Comparison of ENCODE assay signal across 23 cellular contexts in the genomic region with DNA sequence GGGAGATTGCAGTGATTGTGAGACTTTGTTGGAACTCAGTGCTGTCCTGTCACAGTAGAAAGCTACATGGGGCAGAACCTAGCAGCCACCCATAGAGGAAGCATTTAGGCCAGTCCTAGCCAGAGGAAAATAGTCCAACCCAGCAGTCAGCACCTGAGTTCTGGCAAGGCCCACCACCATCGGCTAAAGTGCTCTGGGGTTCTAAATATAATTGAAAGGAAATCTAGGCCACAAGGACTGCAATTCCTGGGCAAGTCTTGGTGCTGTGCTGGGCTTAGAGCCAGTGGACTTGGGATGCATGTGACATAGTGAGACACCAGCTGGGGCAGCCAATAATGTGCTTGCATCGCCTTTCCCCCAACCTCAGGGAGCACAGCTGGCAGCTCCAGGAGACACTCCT. TPM values are rescaled to one million over a fixed set of nuclear protein-coding genes. Genes with fewer than 3 reads are reported as not detected.
DNase-seq lines count a peak whose midpoint lies in the region; ATAC-seq, FAIRE-seq and TF ChIP-seq lines count a peak whose summit lies in the region.
"Had no signal": no experiment of that assay in that cellular context is flagged by ENCODE, and none has a peak within 500 bp of the region (broad histone marks: within the 10 kb centered on the region; RNA-seq: fewer than 3 reads in every experiment).

No MANE protein-coding gene starts in this region.

- H3K79me2 ChIP-seq in astrocyte (ENCODE audit: insufficient read depth, low read length): no peaks in the 10 kb centered on the region
- H3K79me2 ChIP-seq in GM23338 (replicated peaks; ENCODE audit: insufficient read depth): no peaks in the 10 kb centered on the region

- no peak overlapping the region for H3K9ac ChIP-seq in astrocyte (ENCODE audit: low read length)

- H3K27me3 ChIP-seq in astrocyte (ENCODE audit: insufficient read depth, low read length): no peaks in the 10 kb centered on the region
- no peaks in the 10 kb centered on the region for H3K27me3 ChIP-seq in psoas muscle (ENCODE audit: insufficient read depth in 3 of 3, low read length in 2 of 3)
- H3K27me3 ChIP-seq in GM23338 (ENCODE audit: insufficient read depth): no peaks in the 10 kb centered on the region
- H3K27me3 ChIP-seq: neutrophil, stomach, uterus had no signal

- intact Hi-C loops in left cardiac atrium (cut with DNase I): no loop called here
- intact Hi-C loops in psoas muscle (cut with DNase I): no loop called here

- 18 to 25% (median 24%) methylated on average over 2 of the region's 2 CpGs for WGBS in psoas muscle, 3 donors

- H3K9me3 ChIP-seq in astrocyte (ENCODE audit: insufficient read depth, low read depth, low read length): no peaks in the 10 kb centered on the region
- no peaks in the 10 kb centered on the region for H3K9me3 ChIP-seq in psoas muscle
- H3K9me3 ChIP-seq: mucosa of descending colon, neutrophil, stomach, uterus had no signal

- no peak overlapping the region for H3K4me2 ChIP-seq in astrocyte (ENCODE audit: low read length)
- no peak overlapping the region for H3K4me2 ChIP-seq in GM23338

- H2AFZ ChIP-seq in astrocyte (ENCODE audit: low read depth, low read length) (no peak overlapping the region), GM23338 (no peak overlapping the region)

- no peak overlapping the region for H3K4me3 ChIP-seq in astrocyte (ENCODE audit: insufficient read depth, low read depth, low read length)
- no peak overlapping the region for H3K4me3 ChIP-seq in psoas muscle
- no peak overlapping the region for H3K4me3 ChIP-seq in GM23338
- H3K4me3 ChIP-seq: mucosa of descending colon, stomach, uterus had no signal

- H3K4me1 ChIP-seq in astrocyte (ENCODE audit: insufficient read depth, low read length) (peaks cover 3% of the 10 kb centered on the region), psoas muscle (peaks cover 9% of the 10 kb centered on the region), GM23338 (ENCODE audit: insufficient read depth) (peaks cover 11% of the 10 kb centered on the region; the same call in 1 of the 2 replicates)
- H3K4me1 ChIP-seq: stomach, uterus had no signal

- DNase-seq in H4 (ENCODE audit: low spot score) (peak; percentile 21), astrocyte (ENCODE audit: low read depth) (peak; percentile 10), left cardiac atrium (peak; percentile 41), psoas muscle (peak; percentile 56 to 87), GM23338 (ENCODE audit: low spot score) (no peak), immature natural killer cell (no peak)
- no peak for DNase-seq in activated naive CD8-positive, alpha-beta T cell treated with anti-CD3 and anti-CD28 coated beads for 36 hours
- DNase-seq: activated CD4-positive, alpha-beta T cell treated with anti-CD3 and anti-CD28 coated beads, Interleukin-2, amount 50 U/mL, for 4 hours; activated T-cell treated with anti-CD3 and anti-CD28 coated beads, Interleukin-2, amount 50 U/mL, for 24 hours; Calu3; left colon; mucosa of descending colon; NCI-H1417; NCI-H526; SIG-M5; stomach; uterus; WERI-Rb-1 had no signal

- no peak for TF ChIP-seq CTCF in astrocyte (IDR thresholded peaks at IDR 0.05; ENCODE audit: insufficient read depth, low read depth, low read length)
- TF ChIP-seq CTCF in psoas muscle (IDR thresholded peaks at IDR 0.05): no peak
- TF ChIP-seq CTCF in GM23338 (conservative IDR thresholded peaks at IDR 0.05; ENCODE audit: low read depth in 2 of 2): no peak

- H3K4me3 Mint-ChIP-seq in astrocyte (ENCODE audit: unreplicated experiment): no peak overlapping the region
- H3K4me3 Mint-ChIP-seq in GM23338: no peak overlapping the region
- no peak overlapping the region for H3K4me3 Mint-ChIP-seq in immature natural killer cell
- no peak overlapping the region for H3K4me3 Mint-ChIP-seq in activated naive CD8-positive, alpha-beta T cell treated with anti-CD3 and anti-CD28 coated beads for 36 hours
- H3K4me3 Mint-ChIP-seq: activated naive CD4-positive, alpha-beta T cell treated with anti-CD3 and anti-CD28 coated beads, Interleukin-2, amount 50 U/mL, for 24 hours; activated T-cell treated with anti-CD3 and anti-CD28 coated beads, Interleukin-2, amount 50 U/mL, for 24 hours; B cell had no signal

- no peaks in the 10 kb centered on the region for H3K9me3 Mint-ChIP-seq in astrocyte (ENCODE audit: unreplicated experiment)
- H3K9me3 Mint-ChIP-seq in GM23338: no peaks in the 10 kb centered on the region
- H3K9me3 Mint-ChIP-seq in immature natural killer cell: no peaks in the 10 kb centered on the region
- no peaks in the 10 kb centered on the region for H3K9me3 Mint-ChIP-seq in activated naive CD8-positive, alpha-beta T cell treated with anti-CD3 and anti-CD28 coated beads for 36 hours
- H3K9me3 Mint-ChIP-seq: activated naive CD4-positive, alpha-beta T cell treated with anti-CD3 and anti-CD28 coated beads, Interleukin-2, amount 50 U/mL, for 24 hours; activated T-cell treated with anti-CD3 and anti-CD28 coated beads, Interleukin-2, amount 50 U/mL, for 24 hours had no signal

- peaks cover 8% of the 10 kb centered on the region for H3K4me1 Mint-ChIP-seq in astrocyte (ENCODE audit: low read depth, unreplicated experiment)
- H3K4me1 Mint-ChIP-seq in GM23338: peaks cover 10% of the 10 kb centered on the region
- H3K4me1 Mint-ChIP-seq in immature natural killer cell: no peaks in the 10 kb centered on the region
- H3K4me1 Mint-ChIP-seq in activated naive CD8-positive, alpha-beta T cell treated with anti-CD3 and anti-CD28 coated beads for 36 hours: no peaks in the 10 kb centered on the region
- H3K4me1 Mint-ChIP-seq: activated naive CD4-positive, alpha-beta T cell treated with anti-CD3 and anti-CD28 coated beads, Interleukin-2, amount 50 U/mL, for 24 hours; B cell had no signal

- H3F3A ChIP-seq in GM23338 (replicated peaks; ENCODE audit: low read depth): no peaks in the 10 kb centered on the region

- no peaks in the 10 kb centered on the region for H3K27me3 Mint-ChIP-seq in astrocyte (ENCODE audit: low read depth, unreplicated experiment)
- H3K27me3 Mint-ChIP-seq in GM23338 (ENCODE audit: insufficient read depth, low read depth, poor library complexity): peaks cover 1% of the 10 kb centered on the region
- peaks cover under 1 to 3% (median 2%) of the 10 kb centered on the region in 3 donors for H3K27me3 Mint-ChIP-seq in immature natural killer cell (ENCODE audit: low read depth in 3 of 3)
- no peaks in the 10 kb centered on the region for H3K27me3 Mint-ChIP-seq in activated naive CD8-positive, alpha-beta T cell treated with anti-CD3 and anti-CD28 coated beads for 36 hours
- H3K27me3 Mint-ChIP-seq: activated naive CD4-positive, alpha-beta T cell treated with anti-CD3 and anti-CD28 coated beads, Interleukin-2, amount 50 U/mL, for 24 hours; activated T-cell treated with anti-CD3 and anti-CD28 coated beads, Interleukin-2, amount 50 U/mL, for 24 hours had no signal

- H3K27ac Mint-ChIP-seq in astrocyte (ENCODE audit: unreplicated experiment) (no peak overlapping the region), GM23338 (no peak overlapping the region), immature natural killer cell (no peak overlapping the region)
- H3K27ac Mint-ChIP-seq in activated naive CD8-positive, alpha-beta T cell treated with anti-CD3 and anti-CD28 coated beads for 36 hours: no peak overlapping the region
- H3K27ac Mint-ChIP-seq: activated naive CD4-positive, alpha-beta T cell treated with anti-CD3 and anti-CD28 coated beads, Interleukin-2, amount 50 U/mL, for 24 hours; activated T-cell treated with anti-CD3 and anti-CD28 coated beads, Interleukin-2, amount 50 U/mL, for 24 hours; B cell had no signal

- H3K9me2 ChIP-seq in GM23338 (ENCODE audit: insufficient read depth): no peaks in the 10 kb centered on the region

- ATAC-seq in left cardiac atrium (peak; percentile 53 to 65), psoas muscle (peak; percentile 91 to 99 (median 96)), GM23338 (no peak), GM19035 (IDR thresholded peaks at IDR 0.05; ENCODE audit: unreplicated experiment) (no peak)
- ATAC-seq: left colon, mucosa of descending colon had no signal

- FAIRE-seq in astrocyte (lab: Jason Lieb, UNC): no peak
- FAIRE-seq: G401.6 had no signal

- H3K36me3 ChIP-seq in astrocyte (ENCODE audit: insufficient read depth, low read length): no peaks in the 10 kb centered on the region
- no peaks in the 10 kb centered on the region for H3K36me3 ChIP-seq in psoas muscle (ENCODE audit: insufficient read depth in 1 of 2, low read depth in 1 of 2)
- no peaks in the 10 kb centered on the region for H3K36me3 ChIP-seq in GM23338 (ENCODE audit: insufficient read depth)
- H3K36me3 ChIP-seq: neutrophil, stomach, uterus, WERI-Rb-1 had no signal

- H3K27ac ChIP-seq in astrocyte (ENCODE audit: low read depth, low read length): no peak overlapping the region
- peak overlapping the region; percentile 71 for H3K27ac ChIP-seq in psoas muscle
- no peak overlapping the region for H3K27ac ChIP-seq in GM23338 (ENCODE audit: low read depth)
- H3K27ac ChIP-seq: neutrophil, stomach, uterus, WERI-Rb-1 had no signal

- no peaks in the 10 kb centered on the region for H4K20me1 ChIP-seq in astrocyte (ENCODE audit: insufficient read depth, low read length)
- H4K20me1 ChIP-seq in GM23338 (replicated peaks; ENCODE audit: insufficient read depth): no peaks in the 10 kb centered on the region

- peaks cover 1% of the 10 kb centered on the region for H3K36me3 Mint-ChIP-seq in astrocyte (ENCODE audit: low read depth, unreplicated experiment)
- no peaks in the 10 kb centered on the region for H3K36me3 Mint-ChIP-seq in GM23338 (ENCODE audit: low read depth)
- H3K36me3 Mint-ChIP-seq in immature natural killer cell: peaks cover 0 to 3% (median 0%) of the 10 kb centered on the region in 3 donors
- H3K36me3 Mint-ChIP-seq in activated naive CD8-positive, alpha-beta T cell treated with anti-CD3 and anti-CD28 coated beads for 36 hours: no peaks in the 10 kb centered on the region
- H3K36me3 Mint-ChIP-seq: activated naive CD4-positive, alpha-beta T cell treated with anti-CD3 and anti-CD28 coated beads, Interleukin-2, amount 50 U/mL, for 24 hours had no signal

TF ChIP-seq in GM23338, 12 proteins besides CTCF, POLR2A, EP300 and RAD21 (continues in another document):
- no peak for TF ChIP-seq ZNF331 (CRISPR knock-in tag; IDR thresholded peaks at IDR 0.05; ENCODE audit: low read depth)

RNA-seq across cellular contexts. Expression of gene ACTR2, which starts 28.9 kb away (rescaled TPM):
- total RNA-seq in H4 (2014; rRNA removed; shearing (Covaris generic)): 28.0 and 45.3 TPM in 2 replicates
- total RNA-seq in astrocyte: 493 and 498 TPM in 2 replicates
- total RNA-seq in left cardiac atrium: 100 to 1,000 TPM; 130 to 145 TPM
- total RNA-seq in psoas muscle: 10 to 100 TPM; 72.0 to 99.0 (median 88.8) TPM
- polyA plus RNA-seq in psoas muscle: 10 to 100 TPM; 38.9 to 92.8 (median 65.7) TPM
- 87.6 and 95.8 TPM in 2 replicates for total RNA-seq in GM23338 (2014; rRNA removed; shearing (Covaris generic))
- 69.8 and 73.6 TPM in 2 replicates for polyA plus RNA-seq in GM23338 (2016; fragmentation: Nextera tagmentation; extraction: Ambion mirVana)
- 100 to 1,000 TPM; 292 to 478 (median 422) TPM for polyA plus RNA-seq in immature natural killer cell
- total RNA-seq in activated naive CD8-positive, alpha-beta T cell treated with anti-CD3 and anti-CD28 coated beads for 36 hours: 100 to 1,000 TPM; 298 to 299 TPM

Comparison
In these comparisons a context has a peak if more than half of its experiments do, and no peak if none do; other contexts are left out.
1. DNase-seq: peak in H4 (single experiment), astrocyte (single experiment), left cardiac atrium (single experiment) and psoas muscle (2 of 2); none in GM23338 (single experiment), immature natural killer cell (0 of 3) and activated naive CD8-positive, alpha-beta T cell treated with anti-CD3 and anti-CD28 coated beads for 36 hours (single experiment).
2. ATAC-seq: peak in left cardiac atrium (2 of 2) and psoas muscle (4 of 4); none in GM23338 (single experiment) and GM19035 (single experiment).